In genomic region chr1:218499911-218500310, GRCh38 we compare ENCODE assay signal across 23 cellular contexts.
DNase-seq lines count a peak whose midpoint lies in the region; ATAC-seq and TF ChIP-seq lines count a peak whose summit lies in the region.
"Had no signal": no experiment of that assay in that cellular context is flagged by ENCODE, and none has a peak within 500 bp of the region (broad histone marks: within the 10 kb centered on the region; RNA-seq: fewer than 3 reads in every experiment).

No MANE protein-coding gene starts in this region.

- H3K79me2 ChIP-seq in ACC112 (ENCODE audit: control insufficient read depth, insufficient read depth, low read length, unreplicated experiment) (no peaks in the 10 kb centered on the region), PC-3 (ENCODE audit: low read length) (no peaks in the 10 kb centered on the region), osteoblast (ENCODE audit: insufficient read depth, low read length) (no peaks in the 10 kb centered on the region)

- no peak for TF ChIP-seq CTCF in PC-3 (conservative IDR thresholded peaks at IDR 0.05; ENCODE audit: low read depth, low read length)
- no peak for TF ChIP-seq CTCF in esophagus squamous epithelium (IDR thresholded peaks at IDR 0.05)
- no peak for TF ChIP-seq CTCF in osteoblast (IDR thresholded peaks at IDR 0.05; ENCODE audit: extremely low read depth, low read depth, low read length)
- no peak for TF ChIP-seq CTCF in progenitor cell of endocrine pancreas (IDR thresholded peaks at IDR 0.05; ENCODE audit: unreplicated experiment)

- no peaks in the 10 kb centered on the region for H3K9me2 ChIP-seq in PC-3 (replicated peaks; ENCODE audit: low read length)

- no peaks in the 10 kb centered on the region for H4K20me1 ChIP-seq in PC-3 (ENCODE audit: low read length)
- H4K20me1 ChIP-seq in osteoblast (ENCODE audit: insufficient read depth, low read length) = no peaks in the 10 kb centered on the region

- H3K4me1 ChIP-seq in ACC112 (ENCODE audit: control insufficient read depth, insufficient read depth, low read length, unreplicated experiment) = peaks cover 31% of the 10 kb centered on the region
- peaks cover 47% of the 10 kb centered on the region for H3K4me1 ChIP-seq in PC-3 (ENCODE audit: insufficient read depth, low read length)
- peaks cover 0 to 19% (median 7%) of the 10 kb centered on the region in 3 donors for H3K4me1 ChIP-seq in esophagus squamous epithelium
- peaks cover 34% of the 10 kb centered on the region for H3K4me1 ChIP-seq in osteoblast (ENCODE audit: insufficient read depth, low read length)
- H3K4me1 ChIP-seq: colonic mucosa, prostate gland had no signal

- H3K9me3 ChIP-seq in PC-3 (ENCODE audit: low read length) (no peaks in the 10 kb centered on the region), esophagus squamous epithelium (no peaks in the 10 kb centered on the region), osteoblast (ENCODE audit: low read depth, low read length) (no peaks in the 10 kb centered on the region)
- H3K9me3 ChIP-seq: colonic mucosa, prostate gland had no signal

- intact Hi-C loops in PC-3 (cut with micrococcal nuclease) = loop anchor here (1.0 to 10.0 kb wide), 4 partner anchors 14 to 395 kb away; no protein-coding TSS in a partner anchor
- intact Hi-C loops in esophagus squamous epithelium (cut with DNase I) = no loop called here

- no peaks in the 10 kb centered on the region for H3K27me3 Mint-ChIP-seq in progenitor cell of endocrine pancreas
- H3K27me3 Mint-ChIP-seq: activated naive CD4-positive, alpha-beta T cell treated with anti-CD3 and anti-CD28 coated beads, Interleukin-2, amount 10 ng/mL, durations not matched to agents 7 days and 5 days; type B pancreatic cell had no signal

- H3K27me3 ChIP-seq in ACC112 (ENCODE audit: insufficient read depth, low read length) = no peaks in the 10 kb centered on the region
- H3K27me3 ChIP-seq in PC-3 (ENCODE audit: low read length) = no peaks in the 10 kb centered on the region
- no peaks in the 10 kb centered on the region for H3K27me3 ChIP-seq in esophagus squamous epithelium
- H3K27me3 ChIP-seq in osteoblast (ENCODE audit: insufficient read depth, low read length) = no peaks in the 10 kb centered on the region
- H3K27me3 ChIP-seq: colonic mucosa had no signal

- H3F3A ChIP-seq in PC-3 (ENCODE audit: low read length, unreplicated experiment) = peaks cover 9% of the 10 kb centered on the region

- no peaks in the 10 kb centered on the region for H3K36me3 ChIP-seq in ACC112 (ENCODE audit: insufficient read depth, low read length)
- H3K36me3 ChIP-seq in PC-3 (ENCODE audit: low read depth, low read length) = no peaks in the 10 kb centered on the region
- H3K36me3 ChIP-seq in esophagus squamous epithelium = no peaks in the 10 kb centered on the region
- no peaks in the 10 kb centered on the region for H3K36me3 ChIP-seq in osteoblast (ENCODE audit: insufficient read depth, low read length)
- H3K36me3 ChIP-seq: colonic mucosa, prostate gland, WERI-Rb-1 had no signal

- DNase-seq in PC-3 (no peak), esophagus squamous epithelium (lab: John Stamatoyannopoulos, UW) (no peak), osteoblast (ENCODE audit: insufficient read length, low spot score, missing footprints) (no peak), EL (no peak), COR-L47 (lab: John Stamatoyannopoulos, UW) (no peak), progenitor cell of endocrine pancreas (ENCODE audit: low spot score, unreplicated experiment) (no peak)
- DNase-seq: activated CD4-positive, alpha-beta memory T cell treated with anti-CD3 and anti-CD28 coated beads for 36 hours; activated naive CD4-positive, alpha-beta T cell treated with anti-CD3 and anti-CD28 coated beads, Interleukin-2, amount 10 ng/mL, durations not matched to agents 7 days and 5 days; activated T-cell treated with anti-CD3 and anti-CD28 coated beads, Interleukin-2, amount 50 U/mL, for 4 hours; colonic mucosa; H7; MM.1S; NCI-H1694; NCI-H226; WERI-Rb-1 had no signal

- H3K4me3 Mint-ChIP-seq in progenitor cell of endocrine pancreas (ENCODE audit: low read depth) = no peak overlapping the region
- H3K4me3 Mint-ChIP-seq: activated CD4-positive, alpha-beta memory T cell treated with anti-CD3 and anti-CD28 coated beads for 36 hours; activated naive CD4-positive, alpha-beta T cell treated with anti-CD3 and anti-CD28 coated beads, Interleukin-2, amount 10 ng/mL, durations not matched to agents 7 days and 5 days; activated T-cell treated with anti-CD3 and anti-CD28 coated beads, Interleukin-2, amount 50 U/mL, for 4 hours; natural killer cell treated with Interleukin-12 subunit alpha and Interleukin-12 subunit beta and Interleukin-15 and Interleukin-18, amount 100 ng/mL, for 72 hours; stimulated activated effector memory CD8-positive, alpha-beta T cell treated with anti-CD3 and anti-CD28 coated beads, Interleukin-12 subunit alpha, Interleukin-12 subunit beta, amount 100 ng/mL, for 72 hours; T-helper 1 cell treated with Interleukin-12 subunit alpha and Interleukin-12 subunit beta and Interleukin-4 antibody, amounts not matched to agents 30 μg/mL and 1 μg/mL, for 36 hours; type B pancreatic cell had no signal

- peak overlapping the region; percentile 93 for H3K27ac ChIP-seq in ACC112 (ENCODE audit: low read depth, low read length)
- peak overlapping the region; percentile 74 for H3K27ac ChIP-seq in PC-3 (ENCODE audit: low read length)
- peak overlapping the region in 3 of 4 donors; percentile 62 to 84 (median 69) for H3K27ac ChIP-seq in esophagus squamous epithelium
- peak overlapping the region; percentile 97 for H3K27ac ChIP-seq in osteoblast (ENCODE audit: low read depth, low read length)
- H3K27ac ChIP-seq: RWPE1, WERI-Rb-1 had no signal

- H3K27ac Mint-ChIP-seq in progenitor cell of endocrine pancreas = no peak overlapping the region
- H3K27ac Mint-ChIP-seq: activated CD4-positive, alpha-beta memory T cell treated with anti-CD3 and anti-CD28 coated beads for 36 hours; activated naive CD4-positive, alpha-beta T cell treated with anti-CD3 and anti-CD28 coated beads, Interleukin-2, amount 10 ng/mL, durations not matched to agents 7 days and 5 days; natural killer cell treated with Interleukin-12 subunit alpha and Interleukin-12 subunit beta and Interleukin-15 and Interleukin-18, amount 100 ng/mL, for 72 hours; stimulated activated effector memory CD8-positive, alpha-beta T cell treated with anti-CD3 and anti-CD28 coated beads, Interleukin-12 subunit alpha, Interleukin-12 subunit beta, amount 100 ng/mL, for 72 hours; T-helper 1 cell treated with Interleukin-12 subunit alpha and Interleukin-12 subunit beta and Interleukin-4 antibody, amounts not matched to agents 30 μg/mL and 1 μg/mL, for 36 hours had no signal

- no peaks in the 10 kb centered on the region for H3K36me3 Mint-ChIP-seq in progenitor cell of endocrine pancreas (ENCODE audit: insufficient read depth)
- H3K36me3 Mint-ChIP-seq: activated CD4-positive, alpha-beta memory T cell treated with anti-CD3 and anti-CD28 coated beads for 36 hours; activated naive CD4-positive, alpha-beta T cell treated with anti-CD3 and anti-CD28 coated beads, Interleukin-2, amount 10 ng/mL, durations not matched to agents 7 days and 5 days; natural killer cell treated with Interleukin-12 subunit alpha and Interleukin-12 subunit beta and Interleukin-15 and Interleukin-18, amount 100 ng/mL, for 72 hours; stimulated activated effector memory CD8-positive, alpha-beta T cell treated with anti-CD3 and anti-CD28 coated beads, Interleukin-12 subunit alpha, Interleukin-12 subunit beta, amount 100 ng/mL, for 72 hours; type B pancreatic cell had no signal

- peak overlapping the region; percentile 70 for H2AFZ ChIP-seq in ACC112 (ENCODE audit: low read length, unreplicated experiment)
- H2AFZ ChIP-seq in PC-3 (ENCODE audit: low read length) = peak overlapping the region; percentile 45
- H2AFZ ChIP-seq in osteoblast (ENCODE audit: low read length) = peak overlapping the region; percentile 36

- peaks cover 12% of the 10 kb centered on the region for H3K4me1 Mint-ChIP-seq in progenitor cell of endocrine pancreas (ENCODE audit: low read depth)
- H3K4me1 Mint-ChIP-seq: activated naive CD4-positive, alpha-beta T cell treated with anti-CD3 and anti-CD28 coated beads, Interleukin-2, amount 10 ng/mL, durations not matched to agents 7 days and 5 days; stimulated activated effector memory CD8-positive, alpha-beta T cell treated with anti-CD3 and anti-CD28 coated beads, Interleukin-12 subunit alpha, Interleukin-12 subunit beta, amount 100 ng/mL, for 72 hours had no signal

- peak overlapping the region; percentile 32; the same call in 1 of the 2 replicates for H3K9ac ChIP-seq in PC-3 (ENCODE audit: low read length)

- 80 to 93% methylated on average over 1 to 7 of the region's 7 CpGs for WGBS in esophagus squamous epithelium, 2 donors

- no TSS peak for BruUV-seq in PC-3 (replicated peaks; lab: Mats Ljungman, UMichigan)

- peak overlapping the region; percentile 74 for H3K4me2 ChIP-seq in PC-3 (ENCODE audit: low read length)
- peak overlapping the region; percentile 82 for H3K4me2 ChIP-seq in osteoblast (ENCODE audit: insufficient read depth, low read length)

- TF ChIP-seq POLR2A in esophagus squamous epithelium (IDR thresholded peaks at IDR 0.05) = no peak

- ATAC-seq in PC-3 = no peak
- ATAC-seq in GM21526 (IDR thresholded peaks at IDR 0.05; ENCODE audit: low FRiP score, unreplicated experiment) = no peak
- ATAC-seq: activated T-cell treated with anti-CD3 and anti-CD28 coated beads, Interleukin-2, amount 50 U/mL, for 4 hours; natural killer cell treated with Interleukin-12 subunit alpha and Interleukin-12 subunit beta and Interleukin-15 and Interleukin-18, amount 100 ng/mL, for 72 hours; stimulated activated effector memory CD8-positive, alpha-beta T cell treated with anti-CD3 and anti-CD28 coated beads, Interleukin-12 subunit alpha, Interleukin-12 subunit beta, amount 100 ng/mL, for 72 hours had no signal

- POLR2A ChIA-PET in PC-3 (lab: Charles Lee; ENCODE audit: unreplicated experiment) = no interaction called here

- peak overlapping the region; percentile 72; the same call in 1 of the 2 replicates for H3K4me3 ChIP-seq in ACC112 (ENCODE audit: low read depth, low read length)
- H3K4me3 ChIP-seq in PC-3 (ENCODE audit: low read length) = no peak overlapping the region
- no peak overlapping the region for H3K4me3 ChIP-seq in esophagus squamous epithelium
- H3K4me3 ChIP-seq in osteoblast (ENCODE audit: insufficient read depth, low read length) = peak overlapping the region; percentile 66
- H3K4me3 ChIP-seq: colonic mucosa, prostate gland had no signal

- CTCF ChIA-PET in PC-3 (lab: Charles Lee) = no interaction called here

- H3K9me3 Mint-ChIP-seq in progenitor cell of endocrine pancreas (ENCODE audit: low read depth) = no peaks in the 10 kb centered on the region
- H3K9me3 Mint-ChIP-seq: activated CD4-positive, alpha-beta memory T cell treated with anti-CD3 and anti-CD28 coated beads for 36 hours; activated naive CD4-positive, alpha-beta T cell treated with anti-CD3 and anti-CD28 coated beads, Interleukin-2, amount 10 ng/mL, durations not matched to agents 7 days and 5 days; activated T-cell treated with anti-CD3 and anti-CD28 coated beads, Interleukin-2, amount 50 U/mL, for 4 hours; natural killer cell treated with Interleukin-12 subunit alpha and Interleukin-12 subunit beta and Interleukin-15 and Interleukin-18, amount 100 ng/mL, for 72 hours; stimulated activated effector memory CD8-positive, alpha-beta T cell treated with anti-CD3 and anti-CD28 coated beads, Interleukin-12 subunit alpha, Interleukin-12 subunit beta, amount 100 ng/mL, for 72 hours; T-helper 1 cell treated with Interleukin-12 subunit alpha and Interleukin-12 subunit beta and Interleukin-4 antibody, amounts not matched to agents 30 μg/mL and 1 μg/mL, for 36 hours; type B pancreatic cell had no signal

Comparison
In these comparisons a context has a peak if more than half of its experiments do, and no peak if none do; other contexts are left out.
1. H3K4me3 ChIP-seq: peak in ACC112 (single experiment) and osteoblast (single experiment); none in PC-3 (single experiment) and esophagus squamous epithelium (0 of 4).
2. Peak in every context shown above with its lines, with median percentiles within 50 percentile points of each other: H2AFZ ChIP-seq and H3K27ac ChIP-seq.